13 cellular contexts compared by ENCODE assay signal in genomic region chr5:172410160-172410559, GRCh38. TPM values are rescaled to one million over a fixed set of nuclear protein-coding genes. Genes with fewer than 3 reads are reported as not detected.
A peak's percentile ranks its signal among the peaks of the same experiment; 100 is the strongest.
DNase-seq lines count a peak whose midpoint lies in the region; TF ChIP-seq lines count a peak whose summit lies in the region.
"Had no signal": no experiment of that assay in that cellular context is flagged by ENCODE, and none has a peak within 500 bp of the region (broad histone marks: within the 10 kb centered on the region; RNA-seq: fewer than 3 reads in every experiment).

No MANE protein-coding gene starts in this region.

- H2BK15ac ChIP-seq in mesenchymal stem cell (ENCODE audit: low read depth, poor library complexity, severe bottlenecking), result no peak overlapping the region

- H3K27me3 ChIP-seq in adrenal gland (no peaks in the 10 kb centered on the region), mesenchymal stem cell (ENCODE audit: control insufficient read depth in 1 of 2, insufficient read depth in 1 of 2, low read length in 2 of 2) (no peaks in the 10 kb centered on the region)
- H3K27me3 ChIP-seq: body of pancreas, foreskin keratinocyte had no signal

- no peak overlapping the region for H2BK120ac ChIP-seq in mesenchymal stem cell (ENCODE audit: low read depth, low read length)

- in situ Hi-C loops in Caki2 (cut with HindIII; ENCODE audit: low pct_unique_long_range_greater_than_20kb, low sequenced_read_pairs), result no loop called here

- H3K4me3 ChIP-seq in adrenal gland (no peak overlapping the region), mesenchymal stem cell (ENCODE audit: insufficient read depth in 1 of 2, low read depth in 1 of 2, low read length in 2 of 2) (no peak overlapping the region)
- H3K4me3 ChIP-seq: body of pancreas had no signal

- no peaks in the 10 kb centered on the region for H3K9me3 ChIP-seq in adrenal gland (replicated peaks in 1 of 3)
- H3K9me3 ChIP-seq in mesenchymal stem cell (ENCODE audit: control insufficient read depth, low read length), result no peaks in the 10 kb centered on the region
- H3K9me3 ChIP-seq: body of pancreas had no signal

- no peak overlapping the region for H3K4me2 ChIP-seq in mesenchymal stem cell (ENCODE audit: low read length, poor library complexity, severe bottlenecking)

- H4K91ac ChIP-seq in mesenchymal stem cell (ENCODE audit: low read length), result no peak overlapping the region

- H3K79me1 ChIP-seq in mesenchymal stem cell (replicated peaks; ENCODE audit: low read length, poor library complexity, severe bottlenecking), result peaks cover 27% of the 10 kb centered on the region

- WGBS in adrenal gland, 4 donors, result 80 to 87% (median 83%) methylated on average over 4 of the region's 4 CpGs
- whole genome bisulfite sequencing in mesenchymal stem cell, result no CpG with 5 or more reads among the region's 4 CpGs

- no peak overlapping the region for H4K8ac ChIP-seq in mesenchymal stem cell (ENCODE audit: low read length)

- peak overlapping the region; percentile 67 to 95 (median 89) for H3K27ac ChIP-seq in adrenal gland
- no peak overlapping the region for H3K27ac ChIP-seq in mesenchymal stem cell (ENCODE audit: low read length, poor library complexity, severe bottlenecking)
- H3K27ac ChIP-seq: foreskin keratinocyte had no signal

- H2AK5ac ChIP-seq in mesenchymal stem cell (ENCODE audit: low read length, severe bottlenecking), result no peak overlapping the region

- no peak overlapping the region for H3K18ac ChIP-seq in mesenchymal stem cell (ENCODE audit: low read depth in 1 of 2, low read length in 2 of 2)

- TF ChIP-seq POLR2A in adrenal gland (IDR thresholded peaks at IDR 0.05), result no peak

- H3K4ac ChIP-seq in mesenchymal stem cell (ENCODE audit: low read depth in 1 of 2, low read length in 2 of 2), result no peak overlapping the region

- peak; percentile 88 for DNase-seq in Caki2 (ENCODE audit: low read depth)
- DNase-seq in Kasumi-1 (lab: John Stamatoyannopoulos, UW), result peak; percentile 69 to 82
- DNase-seq in adrenal gland, result peak in 1 of 7 donors; percentile 33
- DNase-seq in mesenchymal stem cell, result peak; percentile 83
- DNase-seq in NCI-H526 (lab: John Stamatoyannopoulos, UW), result no peak
- DNase-seq in activated effector memory CD4-positive, alpha-beta T cell treated with anti-CD3 and anti-CD28 coated beads, Interleukin-2, amount 50 U/mL, for 16 hours, result no peak
- DNase-seq in Ammon's horn (ENCODE audit: low spot score), result no peak
- DNase-seq in NCI-H128 (lab: John Stamatoyannopoulos, UW; ENCODE audit: unreplicated experiment), result no peak
- DNase-seq: activated CD4-positive, CD25-positive, alpha-beta regulatory T cell; foreskin keratinocyte; NCI-H748 treated with DMSO at 0.1 percent for 48 hours; stimulated activated CD4-positive, alpha-beta T cell treated with anti-CD3 and anti-CD28 coated beads, Interleukin-4, amount 100 ng/mL, for 24 hours had no signal

- H3K4me1 ChIP-seq in adrenal gland (replicated peaks in 1 of 2) (peaks cover 42 to 81% of the 10 kb centered on the region in 2 donors), mesenchymal stem cell (ENCODE audit: control insufficient read depth, insufficient read depth, low read depth, low read length) (peaks cover 21% of the 10 kb centered on the region)

- H3K36me3 ChIP-seq in adrenal gland (replicated peaks in 1 of 2) (peaks cover 0 to 13% of the 10 kb centered on the region in 2 donors), mesenchymal stem cell (ENCODE audit: control insufficient read depth in 1 of 2, insufficient read depth in 2 of 2, low read depth in 1 of 2, low read length in 2 of 2) (peaks cover 16 to 45% of the 10 kb centered on the region in 2 experiments)

- intact Hi-C loops in adrenal gland (cut with DNase I), result no loop called here

- no peak overlapping the region for H2AFZ ChIP-seq in mesenchymal stem cell (ENCODE audit: low read depth, low read length)

- no peak overlapping the region for H3K23ac ChIP-seq in mesenchymal stem cell (ENCODE audit: low read length in 2 of 2)

- TF ChIP-seq CTCF in adrenal gland (IDR thresholded peaks at IDR 0.05), result no peak

- no peak overlapping the region for H2BK12ac ChIP-seq in mesenchymal stem cell (ENCODE audit: low read length in 2 of 2)

- peak overlapping the region; percentile 79 for H3K9ac ChIP-seq in mesenchymal stem cell (ENCODE audit: low read length)

- H3K14ac ChIP-seq in mesenchymal stem cell (ENCODE audit: low read length in 2 of 2), result no peak overlapping the region

- no peak overlapping the region for H2BK5ac ChIP-seq in mesenchymal stem cell (ENCODE audit: low read depth, low read length, poor library complexity, severe bottlenecking)

RNA-seq across cellular contexts. Expression of gene SH3PXD2B, which starts 44.2 kb away (rescaled TPM):
- total RNA-seq in Caki2 (2014; rRNA removed; shearing (Covaris generic); ENCODE audit: low replicate concordance), result 14.2 and 25.2 TPM in 2 replicates
- 100 to 1,000 TPM in 1 of 8 donors, 10 to 100 TPM in 7; 41.1 to 111 (median 64.7) TPM for total RNA-seq in adrenal gland
- polyA plus RNA-seq in adrenal gland, result 10 to 100 TPM; 15.2 to 37.9 (median 28.4) TPM
- polyA plus RNA-seq in mesenchymal stem cell (2013, experiment 1 of 2), result 25.7 TPM
- 23.0 TPM for polyA plus RNA-seq in mesenchymal stem cell (2013, experiment 2 of 2)

Comparison
In these comparisons a context has a peak if more than half of its experiments do, and no peak if none do; other contexts are left out.
1. DNase-seq: peak in Caki2 (single experiment), Kasumi-1 (2 of 2) and mesenchymal stem cell (single experiment); none in NCI-H526 (0 of 2), activated effector memory CD4-positive, alpha-beta T cell treated with anti-CD3 and anti-CD28 coated beads, Interleukin-2, amount 50 U/mL, for 16 hours (single experiment), Ammon's horn (single experiment) and NCI-H128 (single experiment).